ENCODE assay signal across 8 cellular contexts in genomic region chr15:68816795-68817303, GRCh38. TPM values are rescaled to one million over a fixed set of nuclear protein-coding genes. Genes with fewer than 3 reads are reported as not detected.
A peak's percentile ranks its signal among the peaks of the same experiment; 100 is the strongest.
DNase-seq lines count a peak whose midpoint lies in the region; ATAC-seq, FAIRE-seq and TF ChIP-seq lines count a peak whose summit lies in the region.

No MANE protein-coding gene starts in this region.

- peaks cover 49 to 57% (median 56%) of the 10 kb centered on the region in 3 donors for H3K4me1 Mint-ChIP-seq in CD8-positive, alpha-beta memory T cell
- peaks cover 41% of the 10 kb centered on the region for H3K4me1 Mint-ChIP-seq in MCF 10A (ENCODE audit: insufficient read depth, unreplicated experiment)

- FAIRE-seq in urothelium cell line (lab: Jason Lieb, UNC) = no peak

- peaks cover 46% of the 10 kb centered on the region for H3K4me1 ChIP-seq in CD8-positive, alpha-beta memory T cell (ENCODE audit: insufficient read depth, low read length)
- H3K4me1 ChIP-seq in left lung = peaks cover 18 to 57% of the 10 kb centered on the region in 2 donors
- peaks cover 14 to 49% of the 10 kb centered on the region in 2 donors for H3K4me1 ChIP-seq in thoracic aorta (ENCODE audit: control insufficient read depth in 1 of 2, low read depth in 2 of 2)

- H3K27me3 Mint-ChIP-seq in CD8-positive, alpha-beta memory T cell = peaks cover 0 to 4% of the 10 kb centered on the region in 2 donors
- no peaks in the 10 kb centered on the region for H3K27me3 Mint-ChIP-seq in MCF 10A (ENCODE audit: insufficient read depth, unreplicated experiment)

- peak overlapping the region; percentile 84 for H3K4me3 ChIP-seq in CD8-positive, alpha-beta memory T cell (ENCODE audit: low read length)
- H3K4me3 ChIP-seq in LNCaP clone FGC (ENCODE audit: low read depth, low read length) (peak overlapping the region; percentile 96), left lung (peak overlapping the region; percentile 66 to 90), thoracic aorta (peak overlapping the region; percentile 98)

- TSS peak; percentile 14 for BruUV-seq in MCF 10A (replicated peaks; lab: Mats Ljungman, UMichigan)

- no peaks in the 10 kb centered on the region for H3K9me3 Mint-ChIP-seq in CD8-positive, alpha-beta memory T cell
- no peaks in the 10 kb centered on the region for H3K9me3 Mint-ChIP-seq in MCF 10A (ENCODE audit: unreplicated experiment)

- peak overlapping the region; percentile 74 for H3K27ac ChIP-seq in CD8-positive, alpha-beta memory T cell (ENCODE audit: low read depth, low read length)
- H3K27ac ChIP-seq in left lung (peak overlapping the region; percentile 98 to 99), thoracic aorta (peak overlapping the region; percentile 96 to 99)

- no peaks in the 10 kb centered on the region for H3K9me3 ChIP-seq in CD8-positive, alpha-beta memory T cell (ENCODE audit: low read length)
- no peaks in the 10 kb centered on the region for H3K9me3 ChIP-seq in left lung
- no peaks in the 10 kb centered on the region for H3K9me3 ChIP-seq in thoracic aorta

- ATAC-seq in left lung = no peak
- ATAC-seq in thoracic aorta (ENCODE audit: insufficient number of reproducible peaks, low FRiP score, low read depth) = no peak
- ATAC-seq in GM21390 (IDR thresholded peaks at IDR 0.05; ENCODE audit: unreplicated experiment) = no peak
- no peak for ATAC-seq in HG02852 (IDR thresholded peaks at IDR 0.05; ENCODE audit: unreplicated experiment)

- H3K27me3 ChIP-seq in CD8-positive, alpha-beta memory T cell (ENCODE audit: insufficient read depth, low read length, poor library complexity, severe bottlenecking) = no peaks in the 10 kb centered on the region
- H3K27me3 ChIP-seq in left lung = no peaks in the 10 kb centered on the region
- H3K27me3 ChIP-seq in thoracic aorta (replicated peaks; ENCODE audit: insufficient read depth) = no peaks in the 10 kb centered on the region

- DNase-seq in CD8-positive, alpha-beta memory T cell = peak in 2 of 5 donors; percentile 11 to 17
- DNase-seq in LNCaP clone FGC (ENCODE audit: low read depth) (no peak), MCF 10A (ENCODE audit: unreplicated experiment) (peak; percentile 14), left lung (no peak), thoracic aorta (ENCODE audit: low spot score) (no peak), urothelium cell line (ENCODE audit: low spot score) (no peak)

- peak overlapping the region; percentile 95 to 99 (median 97) for H3K27ac Mint-ChIP-seq in CD8-positive, alpha-beta memory T cell
- peak overlapping the region; percentile 87 for H3K27ac Mint-ChIP-seq in MCF 10A (ENCODE audit: low read depth, unreplicated experiment)

- POLR2A ChIA-PET in CD8-positive, alpha-beta memory T cell (lab: Charles Lee) = interaction anchor here (1.1 to 3.5 kb wide), 3 partner anchors 9 to 539 kb away, joined by 3 to 26 read pairs (median 8); partner anchors contain the start of gene FEM1B
- POLR2A ChIA-PET in MCF 10A (lab: Yijun Ruan, JAX) = interaction anchor here (0.6 to 5.4 kb wide), 8 partner anchors 14 to 712 kb away, joined by 3 to 95 read pairs (median 4); partner anchors contain the start of genes FEM1B and SPESP1

- H3K36me3 Mint-ChIP-seq in CD8-positive, alpha-beta memory T cell = peaks cover 0 to 33% (median 0%) of the 10 kb centered on the region in 3 donors
- H3K36me3 Mint-ChIP-seq in MCF 10A (ENCODE audit: insufficient read depth, unreplicated experiment) = peaks cover 7% of the 10 kb centered on the region

- peak overlapping the region; percentile 97 to 100 (median 98) for H3K4me3 Mint-ChIP-seq in CD8-positive, alpha-beta memory T cell
- peak overlapping the region; percentile 96 for H3K4me3 Mint-ChIP-seq in MCF 10A (ENCODE audit: unreplicated experiment)

- TF ChIP-seq CTCF in LNCaP clone FGC (IDR thresholded peaks at IDR 0.05; ENCODE audit: control insufficient read depth, extremely low read depth, insufficient read depth) = no peak
- no peak for TF ChIP-seq CTCF in MCF 10A (IDR thresholded peaks at IDR 0.05; ENCODE audit: unreplicated experiment)
- no peak for TF ChIP-seq CTCF in left lung (IDR thresholded peaks at IDR 0.05)
- no peak for TF ChIP-seq CTCF in thoracic aorta (IDR thresholded peaks at IDR 0.05)

- CTCF ChIA-PET in CD8-positive, alpha-beta memory T cell (lab: Charles Lee) = interaction anchor here (1.0 to 2.5 kb wide), 4 partner anchors 22 to 59 kb away, joined by 5 to 12 read pairs (median 7); no protein-coding TSS in a partner anchor
- CTCF ChIA-PET in MCF 10A (lab: Yijun Ruan, JAX) = interaction anchor here (0.8 to 2.3 kb wide), 3 partner anchors 22 to 87 kb away, joined by 3 to 8 read pairs (median 5); no protein-coding TSS in a partner anchor

- intact Hi-C loops in MCF 10A (cut with micrococcal nuclease) (loop anchor here (2.0 to 5.0 kb wide), 2 partner anchors 22 to 35 kb away; no protein-coding TSS in a partner anchor), left lung (cut with DNase I) (no loop called here)

- H3K36me3 ChIP-seq in CD8-positive, alpha-beta memory T cell (ENCODE audit: insufficient read depth, low read length) = no peaks in the 10 kb centered on the region
- H3K36me3 ChIP-seq in left lung (no peaks in the 10 kb centered on the region), thoracic aorta (no peaks in the 10 kb centered on the region)

RNA-seq across cellular contexts. Expression of gene ANP32A, which starts 3.8 kb away (rescaled TPM):
- 100 to 1,000 TPM; 233 to 237 TPM for total RNA-seq in CD8-positive, alpha-beta memory T cell
- polyA plus RNA-seq in CD8-positive, alpha-beta memory T cell = 94.6 TPM
- total RNA-seq in MCF 10A (2022) (150 and 159 TPM in 2 replicates), left lung (100 to 1,000 TPM; 111 to 127 TPM), thoracic aorta (10 to 100 TPM; 46.0 to 54.2 TPM)
